In genomic region chr6:77124604-77125003, GRCh38 we compare ENCODE assay signal across 15 cellular contexts.
DNase-seq lines count a peak whose midpoint lies in the region; ATAC-seq and TF ChIP-seq lines count a peak whose summit lies in the region.
"Had no signal": no experiment of that assay in that cellular context is flagged by ENCODE, and none has a peak within 500 bp of the region (broad histone marks: within the 10 kb centered on the region; RNA-seq: fewer than 3 reads in every experiment).

No MANE protein-coding gene starts in this region.

- H3K79me2 ChIP-seq in OCI-LY1 (ENCODE audit: insufficient read depth, low read length): no peaks in the 10 kb centered on the region
- H3K79me2 ChIP-seq in osteoblast (ENCODE audit: insufficient read depth, low read length): no peaks in the 10 kb centered on the region

- H3K4me1 ChIP-seq in OCI-LY1 (ENCODE audit: insufficient read depth, low read length, severe bottlenecking) (no peaks in the 10 kb centered on the region), osteoblast (ENCODE audit: insufficient read depth, low read length) (no peaks in the 10 kb centered on the region)
- H3K4me1 ChIP-seq: colonic mucosa, suprapubic skin had no signal

- H3F3A ChIP-seq in OCI-LY1 (ENCODE audit: insufficient read depth, low read length): no peaks in the 10 kb centered on the region

- H4K20me1 ChIP-seq in OCI-LY1 (ENCODE audit: insufficient read depth, low read length) (no peaks in the 10 kb centered on the region), osteoblast (ENCODE audit: insufficient read depth, low read length) (no peaks in the 10 kb centered on the region)

- no peaks in the 10 kb centered on the region for H3K36me3 ChIP-seq in OCI-LY1 (ENCODE audit: insufficient read depth, low read length)
- H3K36me3 ChIP-seq in osteoblast (ENCODE audit: insufficient read depth, low read length): no peaks in the 10 kb centered on the region
- H3K36me3 ChIP-seq: colonic mucosa, suprapubic skin had no signal

- H2AFZ ChIP-seq in OCI-LY1 (ENCODE audit: low read length) (no peak overlapping the region), osteoblast (ENCODE audit: low read length) (no peak overlapping the region)

- H3K27me3 ChIP-seq in OCI-LY1 (ENCODE audit: insufficient read depth, low read length) (no peaks in the 10 kb centered on the region), osteoblast (ENCODE audit: insufficient read depth, low read length) (no peaks in the 10 kb centered on the region)
- H3K27me3 ChIP-seq: colonic mucosa, suprapubic skin had no signal

- peak; percentile 3 for DNase-seq in NCI-H1105 treated with DMSO at 0.1 percent for 48 hours (lab: John Stamatoyannopoulos, UW)
- no peak for DNase-seq in NCI-H1105 (lab: John Stamatoyannopoulos, UW)
- peak; percentile 62 for DNase-seq in epithelial cell of prostate (ENCODE audit: low read depth, low spot score)
- DNase-seq in osteoblast (ENCODE audit: insufficient read length, low spot score, missing footprints): no peak
- DNase-seq in GOT3 (lab: John Stamatoyannopoulos, UW): no peak
- no peak for DNase-seq in GM13976 (ENCODE audit: low spot score)
- DNase-seq: activated naive CD8-positive, alpha-beta T cell treated with anti-CD3 and anti-CD28 coated beads for 36 hours; colonic mucosa; midbrain; MV-4-11; NCI-H2227 treated with DMSO at 0.1 percent for 48 hours; stimulated activated CD4-positive, alpha-beta T cell treated with anti-CD3 and anti-CD28 coated beads, Interleukin-15, amount 100 ng/mL, for 24 hours had no signal

- no peak overlapping the region for H3K9ac ChIP-seq in OCI-LY1 (ENCODE audit: low read length)

- H3K4me3 ChIP-seq in OCI-LY1 (ENCODE audit: low read depth, low read length, poor library complexity, severe bottlenecking): no peak overlapping the region
- H3K4me3 ChIP-seq in osteoblast (ENCODE audit: insufficient read depth, low read length): no peak overlapping the region
- H3K4me3 ChIP-seq: colonic mucosa, suprapubic skin had no signal

- in situ Hi-C loops in GM13976 (cut with MboI; ENCODE audit: low sequenced_read_pairs, unreplicated experiment): no loop called here

- no peaks in the 10 kb centered on the region for H3K9me3 ChIP-seq in OCI-LY1 (ENCODE audit: low read length)
- H3K9me3 ChIP-seq in osteoblast (ENCODE audit: low read depth, low read length): no peaks in the 10 kb centered on the region
- H3K9me3 ChIP-seq: colonic mucosa, suprapubic skin had no signal

- no peak overlapping the region for H3K4me2 ChIP-seq in OCI-LY1 (ENCODE audit: low read length)
- no peak overlapping the region for H3K4me2 ChIP-seq in osteoblast (ENCODE audit: insufficient read depth, low read length)

- TF ChIP-seq CTCF in OCI-LY1 (IDR thresholded peaks at IDR 0.05; ENCODE audit: low read length): 0 out of 2 replicates have a peak, but pooled peaks have one; percentile 9
- TF ChIP-seq CTCF in osteoblast (IDR thresholded peaks at IDR 0.05; ENCODE audit: extremely low read depth, low read depth, low read length): peak; percentile 25
- no peak for TF ChIP-seq CTCF in GM13976 (IDR thresholded peaks at IDR 0.05; ENCODE audit: borderline replicate concordance, control extremely low read depth, extremely low read depth, insufficient read depth, missing control alignments)

- ATAC-seq in GM18517 (IDR thresholded peaks at IDR 0.05; ENCODE audit: unreplicated experiment): no peak

- H3K27ac ChIP-seq in OCI-LY1 (ENCODE audit: low read depth, low read length, poor library complexity, severe bottlenecking) (no peak overlapping the region), epithelial cell of prostate (no peak overlapping the region), osteoblast (ENCODE audit: low read depth, low read length) (no peak overlapping the region)
- H3K27ac ChIP-seq: colonic mucosa, suprapubic skin had no signal

- H3K9me2 ChIP-seq in OCI-LY1 (ENCODE audit: low read depth, low read length): no peaks in the 10 kb centered on the region

Comparison
In these comparisons a context has a peak if more than half of its experiments do, and no peak if none do; other contexts are left out.
1. DNase-seq: peak in NCI-H1105 treated with DMSO at 0.1 percent for 48 hours (single experiment) and epithelial cell of prostate (single experiment); none in NCI-H1105 (single experiment), osteoblast (single experiment), GOT3 (single experiment) and GM13976 (single experiment).